Comparison of ENCODE assay signal across 8 cellular contexts in the genomic region with DNA sequence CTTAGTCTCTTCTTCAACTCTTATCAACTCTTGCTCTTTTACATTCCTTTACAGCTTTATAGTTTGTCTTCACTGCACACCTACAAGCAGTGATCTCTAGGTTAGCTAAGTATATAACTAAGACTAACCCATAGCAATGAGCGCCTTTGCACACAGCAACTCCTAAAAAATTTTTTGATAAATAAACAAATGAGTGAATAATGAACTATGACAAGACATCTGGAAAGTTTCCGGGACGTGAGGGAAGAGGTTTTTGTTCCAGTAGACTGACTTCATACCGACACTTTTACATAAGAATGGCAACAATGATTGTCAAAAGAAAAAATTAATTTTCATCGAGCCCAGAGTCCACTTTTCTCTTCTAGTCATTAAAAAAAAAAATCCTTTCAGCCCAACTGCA.
A peak's percentile ranks its signal among the peaks of the same experiment; 100 is the strongest.
DNase-seq lines count a peak whose midpoint lies in the region; ATAC-seq, FAIRE-seq and TF ChIP-seq lines count a peak whose summit lies in the region.

No MANE protein-coding gene starts in this region.

- H3K36me3 Mint-ChIP-seq in T-helper 1 cell treated with Interleukin-12 subunit alpha and Interleukin-12 subunit beta and Interleukin-4 antibody, amounts not matched to agents 30 μg/mL and 1 μg/mL, for 36 hours (ENCODE audit: low read depth): peaks cover 1% of the 10 kb centered on the region
- peaks cover 5% of the 10 kb centered on the region for H3K36me3 Mint-ChIP-seq in activated naive CD8-positive, alpha-beta T cell treated with anti-CD3 and anti-CD28 coated beads, Interleukin-2, amount 50 U/mL, for 24 hours (ENCODE audit: low read depth)

- 10% methylated on average over 5 of the region's 5 CpGs for WGBS in suprapubic skin

- TF ChIP-seq POLR2A in suprapubic skin (IDR thresholded peaks at IDR 0.05): no peak

- H3K36me3 ChIP-seq in kidney (ENCODE audit: control insufficient read depth in 1 of 2, insufficient read depth in 2 of 2, low read length in 2 of 2) (no peaks in the 10 kb centered on the region), suprapubic skin (no peaks in the 10 kb centered on the region)

- TF ChIP-seq CTCF in kidney (IDR thresholded peaks at IDR 0.05; ENCODE audit: borderline replicate concordance, extremely low read depth, insufficient read depth) (no peak), suprapubic skin (IDR thresholded peaks at IDR 0.05) (no peak)

- peak overlapping the region; percentile 87 for H3K27ac Mint-ChIP-seq in T-helper 1 cell treated with Interleukin-12 subunit alpha and Interleukin-12 subunit beta and Interleukin-4 antibody, amounts not matched to agents 30 μg/mL and 1 μg/mL, for 36 hours
- H3K27ac Mint-ChIP-seq in activated naive CD8-positive, alpha-beta T cell treated with anti-CD3 and anti-CD28 coated beads, Interleukin-2, amount 50 U/mL, for 24 hours: peak overlapping the region; percentile 96

- H3K4me3 Mint-ChIP-seq in T-helper 1 cell treated with Interleukin-12 subunit alpha and Interleukin-12 subunit beta and Interleukin-4 antibody, amounts not matched to agents 30 μg/mL and 1 μg/mL, for 36 hours: peak overlapping the region; percentile 88
- H3K4me3 Mint-ChIP-seq in activated naive CD8-positive, alpha-beta T cell treated with anti-CD3 and anti-CD28 coated beads, Interleukin-2, amount 50 U/mL, for 24 hours: peak overlapping the region; percentile 97

- H3K4me1 Mint-ChIP-seq in T-helper 1 cell treated with Interleukin-12 subunit alpha and Interleukin-12 subunit beta and Interleukin-4 antibody, amounts not matched to agents 30 μg/mL and 1 μg/mL, for 36 hours (ENCODE audit: low read depth): peaks cover 17% of the 10 kb centered on the region
- peaks cover 37% of the 10 kb centered on the region for H3K4me1 Mint-ChIP-seq in activated naive CD8-positive, alpha-beta T cell treated with anti-CD3 and anti-CD28 coated beads, Interleukin-2, amount 50 U/mL, for 24 hours

- no peak for TF ChIP-seq EP300 in suprapubic skin (IDR thresholded peaks at IDR 0.05)

- no peak for FAIRE-seq in kidney (lab: Jason Lieb, UNC)

- intact Hi-C loops in kidney (cut with DNase I): loop anchor here (10.0 kb wide), 1 partner anchor 134 kb away; no protein-coding TSS in a partner anchor

- peak overlapping the region; percentile 69 to 89 for H3K4me3 ChIP-seq in kidney (ENCODE audit: low read length in 2 of 2)
- peak overlapping the region; percentile 63 for H3K4me3 ChIP-seq in suprapubic skin

- H3K4me1 ChIP-seq in kidney (ENCODE audit: control insufficient read depth in 1 of 2, insufficient read depth in 1 of 2, low read depth in 1 of 2, low read length in 2 of 2) (peaks cover 0 to 2% of the 10 kb centered on the region in 2 donors), suprapubic skin (peaks cover 14% of the 10 kb centered on the region)

- H3K27me3 Mint-ChIP-seq in T-helper 1 cell treated with Interleukin-12 subunit alpha and Interleukin-12 subunit beta and Interleukin-4 antibody, amounts not matched to agents 30 μg/mL and 1 μg/mL, for 36 hours (ENCODE audit: low read depth): no peaks in the 10 kb centered on the region
- no peaks in the 10 kb centered on the region for H3K27me3 Mint-ChIP-seq in activated naive CD8-positive, alpha-beta T cell treated with anti-CD3 and anti-CD28 coated beads, Interleukin-2, amount 50 U/mL, for 24 hours

- DNase-seq in T-helper 1 cell (no peak), kidney (no peak), suprapubic skin (ENCODE audit: low spot score in 2 of 2) (no peak), H4 (ENCODE audit: low spot score) (no peak), OCI-M2 (lab: John Stamatoyannopoulos, UW; ENCODE audit: unreplicated experiment) (no peak)
- no peak for DNase-seq in activated naive CD8-positive, alpha-beta T cell treated with anti-CD3 and anti-CD28 coated beads, Interleukin-2, amount 50 U/mL, for 24 hours
- DNase-seq in stimulated activated CD4-positive, alpha-beta T cell treated with anti-CD3 and anti-CD28 coated beads, Interleukin-4, amount 100 ng/mL, for 24 hours: no peak

- no peak for ATAC-seq in activated naive CD8-positive, alpha-beta T cell treated with anti-CD3 and anti-CD28 coated beads, Interleukin-2, amount 50 U/mL, for 24 hours

- H3K9ac ChIP-seq in kidney (ENCODE audit: low read length in 2 of 2): peak overlapping the region; percentile 52 to 69

- H3K9me3 ChIP-seq in kidney (ENCODE audit: control insufficient read depth in 1 of 2, low read length in 2 of 2) (no peaks in the 10 kb centered on the region), suprapubic skin (no peaks in the 10 kb centered on the region)

- H3K27ac ChIP-seq in kidney (ENCODE audit: low read depth in 2 of 2, low read length in 2 of 2) (peak overlapping the region; percentile 67 to 76), suprapubic skin (peak overlapping the region; percentile 83)

- no peaks in the 10 kb centered on the region for H3K27me3 ChIP-seq in suprapubic skin

- H3K9me3 Mint-ChIP-seq in T-helper 1 cell treated with Interleukin-12 subunit alpha and Interleukin-12 subunit beta and Interleukin-4 antibody, amounts not matched to agents 30 μg/mL and 1 μg/mL, for 36 hours: no peaks in the 10 kb centered on the region
- no peaks in the 10 kb centered on the region for H3K9me3 Mint-ChIP-seq in activated naive CD8-positive, alpha-beta T cell treated with anti-CD3 and anti-CD28 coated beads, Interleukin-2, amount 50 U/mL, for 24 hours
